Comparison of ENCODE assay signal across 9 cellular contexts in genomic region chr22:18574555-18574954, GRCh38. TPM values are rescaled to one million over a fixed set of nuclear protein-coding genes. Genes with fewer than 3 reads are reported as not detected.
"Had no signal": no experiment of that assay in that cellular context is flagged by ENCODE, and none has a peak within 500 bp of the region (broad histone marks: within the 10 kb centered on the region; RNA-seq: fewer than 3 reads in every experiment).

No MANE protein-coding gene starts in this region.

RNA-seq across cellular contexts. Expression of gene TMEM191B, which starts 47.0 kb away (rescaled TPM):
- total RNA-seq: activated CD4-positive, alpha-beta T cell treated with anti-CD3 and anti-CD28 coated beads, Interleukin-2, amount 10 ng/mL, durations not matched to agents 24 days and 14 days; thoracic aorta had no signal

RNA-seq across cellular contexts. Expression of gene GGTLC3, which starts 56.6 kb away (rescaled TPM):
- total RNA-seq: activated CD4-positive, alpha-beta T cell treated with anti-CD3 and anti-CD28 coated beads, Interleukin-2, amount 10 ng/mL, durations not matched to agents 24 days and 14 days; cardiac septum; dermis microvascular lymphatic vessel endothelial cell; left ventricle myocardium inferior; occipital lobe; progenitor cell of endocrine pancreas; SK-MEL-5; thoracic aorta had no signal
- polyA plus RNA-seq: neural cell had no signal
